Comparison of ENCODE assay signal across 1 cellular context in genomic region chr14:23580152-23580926, GRCh38.
TF ChIP-seq lines count a peak whose summit lies in the region.

No MANE protein-coding gene starts in this region.

TF ChIP-seq in HepG2, 621 proteins besides CTCF, POLR2A, EP300 and RAD21 (continued from another document):
- TF ChIP-seq SKIL (CRISPR knock-in tag; IDR thresholded peaks at IDR 0.05; ENCODE audit: borderline replicate concordance), result peak; percentile 4; the same call in 1 of the 2 replicates
